In genomic region chr18:13216732-13217465, GRCh38 we compare ENCODE assay signal across 7 cellular contexts. TPM values are rescaled to one million over a fixed set of nuclear protein-coding genes. Genes with fewer than 3 reads are reported as not detected.
DNase-seq lines count a peak whose midpoint lies in the region; ATAC-seq and TF ChIP-seq lines count a peak whose summit lies in the region.

No MANE protein-coding gene starts in this region.

- H3K4me3 Mint-ChIP-seq in endodermal cell = peak overlapping the region; percentile 72
- peak overlapping the region; percentile 74 for H3K4me3 Mint-ChIP-seq in natural killer cell

- no peak overlapping the region for H3K27ac ChIP-seq in endodermal cell (ENCODE audit: low read depth, low read length)
- peak overlapping the region in 2 of 3 donors; percentile 71 to 74 for H3K27ac ChIP-seq in thyroid gland

- H3K4me1 ChIP-seq in endodermal cell (ENCODE audit: control insufficient read depth, insufficient read depth, low read length) (peaks cover 6% of the 10 kb centered on the region), thyroid gland (peaks cover 35 to 43% of the 10 kb centered on the region in 2 donors)

- WGBS in endodermal cell (ENCODE audit: insufficient coverage in 1 of 2, insufficient read length in 1 of 2), 2 experiments = 6 to 9% methylated on average over 29 to 58 of the region's 59 CpGs
- whole genome bisulfite sequencing in thyroid gland, 2 donors = 19% methylated on average over 14 to 18 of the region's 59 CpGs

- DNase-seq in Jurkat, Clone E6-1 (ENCODE audit: low read depth, low spot score) = no peak
- DNase-seq in activated CD4-positive, alpha-beta T cell treated with anti-CD3 and anti-CD28 coated beads, Interleukin-2, amount 50 U/mL, for 24 hours (ENCODE audit: low read depth in 1 of 2, low spot score in 1 of 2) = peak; percentile 16 to 20
- DNase-seq in endodermal cell (peak; percentile 80), natural killer cell (no peak), thyroid gland (peak; percentile 47 to 58)

- no peaks in the 10 kb centered on the region for H3K36me3 ChIP-seq in endodermal cell (ENCODE audit: control insufficient read depth, insufficient read depth, low read length)
- H3K36me3 ChIP-seq in thyroid gland = no peaks in the 10 kb centered on the region

- H3K4me1 Mint-ChIP-seq in endodermal cell (peaks cover 26% of the 10 kb centered on the region), natural killer cell (peaks cover 0 to 8% of the 10 kb centered on the region in 2 donors)

- H3K9me3 ChIP-seq in endodermal cell (ENCODE audit: control insufficient read depth, low read length) (no peaks in the 10 kb centered on the region), thyroid gland (no peaks in the 10 kb centered on the region)

- peak overlapping the region; percentile 81 for H3K4me3 ChIP-seq in Jurkat, Clone E6-1 (ENCODE audit: low read length)
- H3K4me3 ChIP-seq in endodermal cell (ENCODE audit: low read length) (peak overlapping the region; percentile 47), thyroid gland (replicated peaks in 1 of 3) (peak overlapping the region in 1 of 3 donors; percentile 86)

- no peak overlapping the region for H3K27ac Mint-ChIP-seq in endodermal cell
- H3K27ac Mint-ChIP-seq in natural killer cell = no peak overlapping the region

- H3K27me3 ChIP-seq in endodermal cell (ENCODE audit: control insufficient read depth, insufficient read depth, low read length, poor library complexity, severe bottlenecking) (peaks cover 28% of the 10 kb centered on the region), thyroid gland (no peaks in the 10 kb centered on the region)

- no peak overlapping the region for H3K9ac ChIP-seq in endodermal cell (ENCODE audit: extremely low read depth, low read length, poor library complexity, severe bottlenecking)

- no peaks in the 10 kb centered on the region for H3K36me3 Mint-ChIP-seq in endodermal cell (ENCODE audit: low read depth)
- no peaks in the 10 kb centered on the region for H3K36me3 Mint-ChIP-seq in natural killer cell

- H3K9me3 Mint-ChIP-seq in endodermal cell (no peaks in the 10 kb centered on the region), natural killer cell (no peaks in the 10 kb centered on the region)

- peak; percentile 45 for ATAC-seq in GM18868 (IDR thresholded peaks at IDR 0.05; ENCODE audit: unreplicated experiment)
- ATAC-seq in natural killer cell = peak; percentile 16 to 65 (median 50)
- no peak for ATAC-seq in HG03280 (IDR thresholded peaks at IDR 0.05; ENCODE audit: unreplicated experiment)

- peaks cover 44% of the 10 kb centered on the region for H3K27me3 Mint-ChIP-seq in endodermal cell (ENCODE audit: insufficient read depth)
- H3K27me3 Mint-ChIP-seq in natural killer cell (ENCODE audit: low read depth in 2 of 2) = peaks cover 44 to 62% of the 10 kb centered on the region in 2 donors

- TF ChIP-seq POLR2A in thyroid gland (IDR thresholded peaks at IDR 0.05) = no peak

- intact Hi-C loops in natural killer cell (cut with micrococcal nuclease) = no loop called here
- intact Hi-C loops in thyroid gland (cut with DNase I) = loop anchor here (5.0 to 10.0 kb wide), 4 partner anchors 175 to 508 kb away; partner anchors contain the start of genes FAM210A and RNMT

- TF ChIP-seq CTCF in endodermal cell (conservative IDR thresholded peaks at IDR 0.05) = peak; percentile 42
- TF ChIP-seq CTCF in natural killer cell (IDR thresholded peaks at IDR 0.05) = no peak
- TF ChIP-seq CTCF in thyroid gland (IDR thresholded peaks at IDR 0.05) = peak in 3 of 6 experiments; percentile 31 to 63 (median 54)

RNA-seq across cellular contexts. Expression of gene LDLRAD4, which starts 1.7 kb away (rescaled TPM):
- polyA plus RNA-seq in Jurkat, Clone E6-1 (2012; ENCODE audit: insufficient read depth, insufficient read length) = 31.2 TPM
- total RNA-seq in endodermal cell = 10 to 100 TPM; 14.9 to 15.1 TPM
- 22.2 TPM for polyA plus RNA-seq in endodermal cell (2013, experiment 1 of 2)
- 26.3 TPM for polyA plus RNA-seq in endodermal cell (2013, experiment 2 of 2)
- total RNA-seq in natural killer cell = 10 to 100 TPM; 24.0 to 36.3 (median 29.2) TPM
- 10 to 100 TPM; 23.7 to 35.7 (median 29.7) TPM for total RNA-seq in thyroid gland

Comparison
In these comparisons a context has a peak if more than half of its experiments do, and no peak if none do; other contexts are left out.
1. DNase-seq: peak in activated CD4-positive, alpha-beta T cell treated with anti-CD3 and anti-CD28 coated beads, Interleukin-2, amount 50 U/mL, for 24 hours (2 of 2), endodermal cell (single experiment) and thyroid gland (2 of 2); none in Jurkat, Clone E6-1 (single experiment) and natural killer cell (single experiment).